In the genomic region with DNA sequence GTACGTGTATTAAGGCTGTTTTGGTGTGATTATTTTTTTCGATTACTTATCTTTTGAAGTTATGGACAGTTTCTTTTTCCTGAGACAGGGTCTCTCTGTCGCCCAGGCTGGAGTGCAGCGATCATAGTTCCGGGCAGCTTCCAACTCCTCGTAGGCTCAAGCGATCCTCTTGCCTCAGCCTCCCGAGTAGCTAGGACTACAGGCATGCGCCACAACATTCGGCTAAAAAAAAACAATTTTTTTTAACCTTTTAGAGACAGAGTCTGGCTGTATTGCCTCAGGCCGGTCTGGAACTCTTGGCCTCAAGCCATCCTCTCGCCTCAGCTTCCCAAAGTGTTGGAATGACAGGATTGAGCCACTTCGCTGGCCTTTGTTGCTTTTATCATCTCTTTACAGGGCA, we compare ENCODE assay signal across 8 cellular contexts. TPM values are rescaled to one million over a fixed set of nuclear protein-coding genes. Genes with fewer than 3 reads are reported as not detected.
DNase-seq lines count a peak whose midpoint lies in the region; ATAC-seq and TF ChIP-seq lines count a peak whose summit lies in the region.

No MANE protein-coding gene starts in this region.

- H3K79me2 ChIP-seq in MM.1S (ENCODE audit: low read length), result peaks cover 56% of the 10 kb centered on the region

- peak overlapping the region; percentile 70 for H3K4me2 ChIP-seq in MM.1S (ENCODE audit: low read depth, low read length)

- H3K36me3 ChIP-seq in MM.1S (replicated peaks; ENCODE audit: insufficient read depth, low read length) (no peaks in the 10 kb centered on the region; the same call in 1 of the 2 replicates), body of pancreas (replicated peaks in 1 of 2; ENCODE audit: insufficient read depth in 1 of 2, low read depth in 2 of 2) (peaks cover 0 to 4% of the 10 kb centered on the region in 2 donors), urinary bladder (ENCODE audit: insufficient read depth) (no peaks in the 10 kb centered on the region)

- intact Hi-C loops in body of pancreas (cut with DNase I) (no loop called here), lower leg skin (cut with DNase I; ENCODE audit: low total_unique reads) (no loop called here)

- peak overlapping the region; percentile 92 for H3K9ac ChIP-seq in MM.1S (ENCODE audit: low read length)

- peak in 2 of 3 experiments; percentile 16 to 39 for DNase-seq in NCI-H1417 (lab: John Stamatoyannopoulos, UW)
- DNase-seq in NCI-H1417 treated with DMSO at 0.1 percent for 48 hours (lab: John Stamatoyannopoulos, UW), result no peak
- no peak for DNase-seq in MM.1S
- peak; percentile 16 to 28 (median 24) for DNase-seq in body of pancreas
- no peak for DNase-seq in lower leg skin (ENCODE audit: low spot score in 2 of 2)
- no peak for DNase-seq in NCI-H2196 (lab: John Stamatoyannopoulos, UW; ENCODE audit: unreplicated experiment)

- H3K9me3 ChIP-seq in MM.1S (replicated peaks; ENCODE audit: insufficient read depth, low read length) (no peaks in the 10 kb centered on the region), body of pancreas (no peaks in the 10 kb centered on the region)

- ATAC-seq in body of pancreas (no peak), HG03139 (IDR thresholded peaks at IDR 0.05; ENCODE audit: unreplicated experiment) (no peak)

- H3K27me3 ChIP-seq in MM.1S (replicated peaks; ENCODE audit: insufficient read depth, low read length), result no peaks in the 10 kb centered on the region
- no peaks in the 10 kb centered on the region for H3K27me3 ChIP-seq in body of pancreas

- H3K27ac ChIP-seq in MM.1S (ENCODE audit: low read length) (peak overlapping the region; percentile 86; the same call in 1 of the 2 replicates), body of pancreas (peak overlapping the region in 3 of 4 donors; percentile 94 to 97 (median 95)), urinary bladder (ENCODE audit: low read depth) (peak overlapping the region; percentile 0)

- TF ChIP-seq POLR2A in body of pancreas (IDR thresholded peaks at IDR 0.05), result no peak
- no peak for TF ChIP-seq POLR2A in lower leg skin (IDR thresholded peaks at IDR 0.05)

- peak overlapping the region; percentile 70 for H2AFZ ChIP-seq in MM.1S (ENCODE audit: low read length)

- no peaks in the 10 kb centered on the region for H3K9me2 ChIP-seq in MM.1S (replicated peaks; ENCODE audit: insufficient read depth, low read length)

- H3F3A ChIP-seq in MM.1S (ENCODE audit: insufficient read depth, low read length), result peaks cover 8% of the 10 kb centered on the region

- TF ChIP-seq CTCF in MM.1S (IDR thresholded peaks at IDR 0.05; ENCODE audit: low read length), result no peak
- TF ChIP-seq CTCF in body of pancreas (IDR thresholded peaks at IDR 0.05), result no peak
- TF ChIP-seq CTCF in lower leg skin (IDR thresholded peaks at IDR 0.05), result no peak

- H4K20me1 ChIP-seq in MM.1S (ENCODE audit: insufficient read depth, low read length), result no peaks in the 10 kb centered on the region

- H3K4me1 ChIP-seq in MM.1S (ENCODE audit: low read length) (no peaks in the 10 kb centered on the region; the same call in 1 of the 2 replicates), body of pancreas (peaks cover 33% of the 10 kb centered on the region), urinary bladder (ENCODE audit: insufficient read depth) (peaks cover 1% of the 10 kb centered on the region)

- 18% methylated on average over 13 of the region's 13 CpGs for WGBS in body of pancreas, 2 donors
- 13 to 17% methylated on average over 13 of the region's 13 CpGs for WGBS in lower leg skin, 2 donors
- 17% methylated on average over 13 of the region's 13 CpGs for WGBS in urinary bladder

- H3K4me3 ChIP-seq in MM.1S (ENCODE audit: low read length) (peak overlapping the region; percentile 80), body of pancreas (peak overlapping the region in 1 of 2 donors; percentile 83), lower leg skin (ENCODE audit: low read depth, poor library complexity, severe bottlenecking) (peak overlapping the region; percentile 74), urinary bladder (ENCODE audit: low read depth, low read length) (peak overlapping the region; percentile 65)

RNA-seq across cellular contexts. Expression of a gene that starts 0.9 kb away (rescaled TPM):
- 10 to 100 TPM in 1 of 2 donors, 1 to 10 TPM in 1; 5.6 to 21.5 TPM for total RNA-seq in body of pancreas
- 10 to 100 TPM; 15.0 to 28.0 (median 22.1) TPM for total RNA-seq in lower leg skin
- 60.8 TPM for total RNA-seq in urinary bladder
- polyA plus RNA-seq in urinary bladder, result 39.3 TPM

RNA-seq across cellular contexts. Expression of a gene that starts 29.2 kb away (rescaled TPM):
- 1 to 10 TPM; 4.9 to 8.0 TPM for total RNA-seq in body of pancreas
- total RNA-seq in lower leg skin, result 10 to 100 TPM; 18.1 to 28.1 (median 25.8) TPM
- 56.0 TPM for total RNA-seq in urinary bladder
- 37.2 TPM for polyA plus RNA-seq in urinary bladder

Comparison
In these comparisons a context has a peak if more than half of its experiments do, and no peak if none do; other contexts are left out.
1. DNase-seq: peak in NCI-H1417 (2 of 3) and body of pancreas (4 of 4); none in NCI-H1417 treated with DMSO at 0.1 percent for 48 hours (single experiment), MM.1S (single experiment), lower leg skin (0 of 2) and NCI-H2196 (single experiment).
2. H3K27ac ChIP-seq: peak in every context shown above with its lines; median percentile 95 in body of pancreas; 86 in MM.1S; 0 in urinary bladder.